9 cellular contexts compared by ENCODE assay signal in the genomic region with DNA sequence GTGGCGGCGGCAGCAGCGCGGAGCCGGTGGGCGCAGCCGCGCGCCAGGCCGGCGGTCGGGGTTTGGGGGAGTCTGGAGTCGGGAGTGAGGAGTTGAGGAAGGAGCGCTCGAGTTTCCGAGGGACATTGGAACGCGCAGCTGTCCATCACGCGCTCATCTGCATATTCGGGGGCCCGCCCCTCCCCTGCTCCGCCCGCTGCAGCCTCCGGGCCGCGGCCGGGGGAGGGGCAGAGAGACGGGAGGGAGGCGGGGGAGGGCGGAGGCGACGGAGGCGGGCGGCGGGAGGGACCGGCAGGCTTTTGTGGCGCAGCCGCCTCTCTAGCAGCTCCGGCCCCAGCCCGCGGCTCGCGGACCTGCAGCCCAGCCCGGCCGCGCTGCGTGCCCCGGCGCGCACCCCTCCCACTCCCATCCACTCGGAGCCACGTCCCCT. TPM values are rescaled to one million over a fixed set of nuclear protein-coding genes. Genes with fewer than 3 reads are reported as not detected.
A peak's percentile ranks its signal among the peaks of the same experiment; 100 is the strongest.
DNase-seq lines count a peak whose midpoint lies in the region; ATAC-seq, FAIRE-seq and TF ChIP-seq lines count a peak whose summit lies in the region.
"Had no signal": no experiment of that assay in that cellular context is flagged by ENCODE, and none has a peak within 500 bp of the region (broad histone marks: within the 10 kb centered on the region; RNA-seq: fewer than 3 reads in every experiment).

TSS of gene IRX2 (minus strand) at position 86 of the 430 bp plus-strand sequence. CDS start 264 bp downstream, outside the sequence.

- no peak within 1 kb of the TSS for H3K27ac ChIP-seq in pancreas

- DNase-seq in HFFc6 (peak; percentile 92), RPMI7951 (ENCODE audit: low read depth) (peak; percentile 39), fibroblast of the aortic adventitia (ENCODE audit: low read depth) (peak; percentile 81), pancreas (peak in 5 of 6 donors; percentile 49 to 72 (median 54)), NOMO-1 treated with dmso at 0.1 percent for 144 hours (lab: John Stamatoyannopoulos, UW; ENCODE audit: unreplicated experiment) (no peak), NCI-H446 treated with DMSO at 0.1 percent for 48 hours (lab: John Stamatoyannopoulos, UW) (no peak)

- no peaks in the 10 kb centered on the region for H3K9me3 ChIP-seq in pancreas

- FAIRE-seq in pancreas (lab: Jason Lieb, UNC) = no peak

- H3K4me3 Mint-ChIP-seq in HFFc6 = peak within 1 kb of the TSS; percentile 84

- no peaks in the 10 kb centered on the region; the same call in 1 of the 2 replicates for H3K9me3 Mint-ChIP-seq in HFFc6

- H3K27ac Mint-ChIP-seq in HFFc6 = peak within 1 kb of the TSS; percentile 75

- H3K4me1 ChIP-seq in pancreas = peaks cover 0 to 6% (median 0%) of the 10 kb centered on the region in 3 donors

- H3K27me3 ChIP-seq in pancreas = peaks cover 4 to 61% (median 17%) of the 10 kb centered on the region in 4 donors

- peaks cover 13% of the 10 kb centered on the region; the same call in 1 of the 2 replicates for H3K36me3 Mint-ChIP-seq in HFFc6 (ENCODE audit: low read depth)

- peak within 1 kb of the TSS; percentile 58 for H3K4me3 ChIP-seq in fibroblast of the aortic adventitia (ENCODE audit: low read depth, low read length)
- H3K4me3 ChIP-seq in pancreas = peak within 1 kb of the TSS in 3 of 4 donors; percentile 12 to 41 (median 27)

- intact Hi-C loops in pancreas (cut with DNase I) = no loop called here

- 1 to 4% methylated on average over 12 to 49 of the region's 53 CpGs for WGBS in pancreas, 2 donors

- H3K27me3 Mint-ChIP-seq in HFFc6 (ENCODE audit: insufficient read depth) = peaks cover 2% of the 10 kb centered on the region

- H3K4me1 Mint-ChIP-seq in HFFc6 (ENCODE audit: low read depth) = peaks cover 24% of the 10 kb centered on the region

- TF ChIP-seq CTCF in HFFc6 (IDR thresholded peaks at IDR 0.05) (no peak), fibroblast of the aortic adventitia (IDR thresholded peaks at IDR 0.05; ENCODE audit: insufficient read depth, low read length) (no peak), pancreas (IDR thresholded peaks at IDR 0.05) (no peak)

- peak; percentile 74 to 91 (median 80) for ATAC-seq in pancreas
- no peak for ATAC-seq in HG02588 (IDR thresholded peaks at IDR 0.05; ENCODE audit: unreplicated experiment)
- ATAC-seq in GM18519 (IDR thresholded peaks at IDR 0.05; ENCODE audit: low FRiP score, unreplicated experiment) = no peak

- H3K36me3 ChIP-seq in pancreas = no peaks in the 10 kb centered on the region

RNA-seq across cellular contexts. Expression of gene IRX2, which starts in this region (rescaled TPM):
- 1 to 10 TPM; 2.8 to 5.5 (median 3.5) TPM for total RNA-seq in HFFc6 (2021; fragmentation: NEBNext Ultra II Directional; extraction: Animal tissue kit (Norgen Biotek cat#: 25700))
- total RNA-seq in RPMI7951 (2014; rRNA removed; shearing (Covaris generic)) = 0.12 TPM in 1 of 2 replicates, not detected in the other
- total RNA-seq in fibroblast of the aortic adventitia (ENCODE audit: low replicate concordance) = 0.90 and 3.2 TPM in 2 replicates
- total RNA-seq in pancreas = 1 to 10 TPM in 2 of 6 donors, under 1 TPM in 4; 0.56 to 2.8 (median 0.97) TPM
- 10 to 100 TPM in 1 of 2 donors, 1 to 10 TPM in 1; 1.8 to 22.8 TPM for polyA plus RNA-seq in pancreas
- total RNA-seq: pulmonary artery endothelial cell had no signal

Comparison
In these comparisons a context has a peak if more than half of its experiments do, and no peak if none do; other contexts are left out.
1. Peak in DNase-seq in RPMI7951; RNA of the gene not detected or under 1 TPM.
2. DNase-seq: peak in HFFc6 (single experiment), fibroblast of the aortic adventitia (single experiment) and pancreas (5 of 6); none in NOMO-1 treated with dmso at 0.1 percent for 144 hours (single experiment) and NCI-H446 treated with DMSO at 0.1 percent for 48 hours (single experiment).
3. ATAC-seq: peak in pancreas (4 of 4); none in HG02588 (single experiment) and GM18519 (single experiment).